In the genomic region with DNA sequence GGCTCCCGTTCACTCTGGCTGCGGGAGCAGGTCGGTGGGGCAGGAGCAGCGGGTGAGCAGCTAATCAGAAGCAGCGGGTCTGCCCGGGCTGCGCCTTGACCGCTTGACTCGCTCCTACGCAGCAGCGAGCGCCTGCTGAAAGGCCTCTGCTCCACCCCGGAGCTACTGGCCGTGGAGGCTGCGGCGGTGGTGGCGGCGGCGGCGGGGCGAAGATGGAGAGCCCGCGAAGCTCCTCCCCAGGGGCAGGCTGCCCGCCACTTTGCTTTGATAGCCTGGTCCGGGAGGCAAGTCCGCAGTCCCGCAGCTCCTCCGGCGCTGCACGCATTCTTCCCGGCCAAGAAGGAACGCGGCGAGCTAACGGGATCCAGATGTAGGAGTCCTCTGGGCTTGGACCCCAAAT, we compare ENCODE assay signal across 11 cellular contexts. TPM values are rescaled to one million over a fixed set of nuclear protein-coding genes. Genes with fewer than 3 reads are reported as not detected.
A peak's percentile ranks its signal among the peaks of the same experiment; 100 is the strongest.
DNase-seq lines count a peak whose midpoint lies in the region; ATAC-seq, FAIRE-seq and TF ChIP-seq lines count a peak whose summit lies in the region.
"Had no signal": no experiment of that assay in that cellular context is flagged by ENCODE, and none has a peak within 500 bp of the region (broad histone marks: within the 10 kb centered on the region; RNA-seq: fewer than 3 reads in every experiment).

No MANE protein-coding gene starts in this region.

- dilution Hi-C loops in keratinocyte (cut with MboI; ENCODE audit: extremely low pct_ligation_motif_present, low sequenced_read_pairs), result no loop called here

- no peak overlapping the region for H3K4me3 Mint-ChIP-seq in chondrocyte (ENCODE audit: unreplicated experiment)

- no peaks in the 10 kb centered on the region for H3K27me3 ChIP-seq in keratinocyte (ENCODE audit: control insufficient read depth, extremely low read depth, insufficient read depth, low read length)
- H3K27me3 ChIP-seq in thyroid gland, result no peaks in the 10 kb centered on the region

- no peaks in the 10 kb centered on the region for H3K27me3 Mint-ChIP-seq in chondrocyte (ENCODE audit: low read depth)

- peak overlapping the region; percentile 12 for H3K4me2 ChIP-seq in keratinocyte (ENCODE audit: control insufficient read depth, extremely low read depth, insufficient read depth, low read depth, low read length)

- TF ChIP-seq CTCF in choroid plexus epithelial cell (conservative IDR thresholded peaks at IDR 0.05; ENCODE audit: low read depth, low read length) (no peak), keratinocyte (optimal IDR thresholded peaks at IDR 0.05 in 1 of 3, IDR thresholded peaks at IDR 0.05 in 1 of 3, conservative IDR thresholded peaks at IDR 0.05 in 1 of 3; ENCODE audit: extremely low read depth in 1 of 3, insufficient read depth in 2 of 3, low read length in 3 of 3) (no peak), thyroid gland (IDR thresholded peaks at IDR 0.05) (no peak), chondrocyte (IDR thresholded peaks at IDR 0.05) (no peak)

- H3K9me3 ChIP-seq in keratinocyte (ENCODE audit: control insufficient read depth, low read depth, low read length) (no peaks in the 10 kb centered on the region), thyroid gland (no peaks in the 10 kb centered on the region)

- no peaks in the 10 kb centered on the region for H4K20me1 ChIP-seq in keratinocyte (ENCODE audit: control insufficient read depth, extremely low read depth, insufficient read depth, low read length)

- peak overlapping the region; percentile 29 for H3K4me3 ChIP-seq in choroid plexus epithelial cell (ENCODE audit: low read depth, low read length)
- no peak overlapping the region for H3K4me3 ChIP-seq in keratinocyte (ENCODE audit: control insufficient read depth in 2 of 3, extremely low read depth in 1 of 3, insufficient read depth in 2 of 3, low read depth in 1 of 3, low read length in 3 of 3)
- no peak overlapping the region for H3K4me3 ChIP-seq in thyroid gland (replicated peaks in 1 of 3)

- no peak for ATAC-seq in GM18907 (IDR thresholded peaks at IDR 0.05; ENCODE audit: unreplicated experiment)
- ATAC-seq: HCT116 had no signal

- no peaks in the 10 kb centered on the region for H3K9me1 ChIP-seq in keratinocyte (ENCODE audit: control insufficient read depth, extremely low read depth, insufficient read depth, low read length)

- FAIRE-seq in keratinocyte (lab: Jason Lieb, UNC), result no peak

- no peak overlapping the region for H2AFZ ChIP-seq in keratinocyte (ENCODE audit: control insufficient read depth, low read length)

- H3K4me1 ChIP-seq in keratinocyte (ENCODE audit: control insufficient read depth, extremely low read depth, insufficient read depth, low read length) (peaks cover 13% of the 10 kb centered on the region), thyroid gland (peaks cover 0 to 13% of the 10 kb centered on the region in 2 donors)

- TF ChIP-seq POLR2A in thyroid gland (IDR thresholded peaks at IDR 0.05), result no peak

- H3K36me3 ChIP-seq in keratinocyte (ENCODE audit: control insufficient read depth in 2 of 2, extremely low read depth in 1 of 2, insufficient read depth in 2 of 2, low read length in 2 of 2) (no peaks in the 10 kb centered on the region), thyroid gland (no peaks in the 10 kb centered on the region)

- DNase-seq in M059J (ENCODE audit: low read depth), result peak; percentile 43
- peak; percentile 22 for DNase-seq in choroid plexus epithelial cell (ENCODE audit: low read depth)
- no peak for DNase-seq in keratinocyte (ENCODE audit: low read depth, low spot score)
- DNase-seq in thyroid gland, result peak; percentile 53 to 58
- no peak for DNase-seq in NCI-H526 (lab: John Stamatoyannopoulos, UW)
- DNase-seq in chondrocyte (ENCODE audit: low spot score), result no peak
- no peak for DNase-seq in activated CD8-positive, alpha-beta memory T cell treated with anti-CD3 and anti-CD28 coated beads, Interleukin-2, amount 50 U/mL, for 4 hours
- DNase-seq: DND-41, NCI-H1048 had no signal

- H3K9ac ChIP-seq in keratinocyte (ENCODE audit: control insufficient read depth, extremely low read depth, insufficient read depth, low read length), result no peak overlapping the region

- H3K27ac ChIP-seq in keratinocyte (ENCODE audit: control insufficient read depth, insufficient read depth, low read length), result no peak overlapping the region
- H3K27ac ChIP-seq in thyroid gland, result no peak overlapping the region

- peaks cover 11% of the 10 kb centered on the region for H3K4me1 Mint-ChIP-seq in chondrocyte (ENCODE audit: low read depth)

- H3K9me3 Mint-ChIP-seq in chondrocyte (ENCODE audit: low read depth), result peaks cover 4% of the 10 kb centered on the region

- no peaks in the 10 kb centered on the region for H3K36me3 Mint-ChIP-seq in chondrocyte (ENCODE audit: low read depth)

- no peak overlapping the region for H3K27ac Mint-ChIP-seq in chondrocyte (ENCODE audit: unreplicated experiment)

- intact Hi-C loops in thyroid gland (cut with DNase I), result no loop called here

- WGBS in thyroid gland, 2 donors, result 0% methylated on average over 1 of the region's 35 CpGs; no CpG with 5 or more reads in 1 of the 2 donors

- H3K79me2 ChIP-seq in keratinocyte (ENCODE audit: control insufficient read depth, insufficient read depth, low read length), result no peaks in the 10 kb centered on the region

RNA-seq across cellular contexts. Expression of a gene that starts 36.7 kb away (rescaled TPM):
- total RNA-seq in M059J (2014; rRNA removed; shearing (Covaris generic)), result 38.9 and 58.4 TPM in 2 replicates
- 13.9 to 24.4 TPM (median 19.2 TPM) in 3 replicates for polyA plus RNA-seq in keratinocyte
- 15.1 TPM for polyA plus RNA-seq in keratinocyte (2011; ENCODE audit: low read depth)
- 17.3 and 18.2 TPM in 2 replicates for polyA plus RNA-seq in keratinocyte (2011; cell fraction: cytosol; rRNA removed)
- polyA plus RNA-seq in keratinocyte (2011; cell fraction: nucleus; rRNA removed), result 20.2 and 21.1 TPM in 2 replicates
- polyA plus RNA-seq in keratinocyte (2012; ENCODE audit: low replicate concordance), result 29.4 and 32.0 TPM in 2 replicates
- 17.6 to 18.8 TPM (median 18.4 TPM) in 3 replicates for polyA minus RNA-seq in keratinocyte
- polyA minus RNA-seq in keratinocyte (2011; cell fraction: cytosol; rRNA and poly(A)+ RNA removed), result 11.5 TPM
- 7.2 and 10.8 TPM in 2 replicates for polyA minus RNA-seq in keratinocyte (2011; cell fraction: nucleus; rRNA and poly(A)+ RNA removed)
- total RNA-seq in thyroid gland (10 to 100 TPM; 29.7 to 60.0 (median 50.1) TPM), chondrocyte (20.7 to 34.8 TPM (median 30.1 TPM) in 3 replicates)

Comparison
In these comparisons a context has a peak if more than half of its experiments do, and no peak if none do; other contexts are left out.
1. DNase-seq: peak in M059J (single experiment), choroid plexus epithelial cell (single experiment) and thyroid gland (2 of 2); none in keratinocyte (single experiment), NCI-H526 (0 of 2), chondrocyte (single experiment) and activated CD8-positive, alpha-beta memory T cell treated with anti-CD3 and anti-CD28 coated beads, Interleukin-2, amount 50 U/mL, for 4 hours (single experiment).